8 cellular contexts compared by ENCODE assay signal in genomic region chr4:86934147-86934771, GRCh38. TPM values are rescaled to one million over a fixed set of nuclear protein-coding genes. Genes with fewer than 3 reads are reported as not detected.
A peak's percentile ranks its signal among the peaks of the same experiment; 100 is the strongest.
DNase-seq lines count a peak whose midpoint lies in the region; ATAC-seq and TF ChIP-seq lines count a peak whose summit lies in the region.

No MANE protein-coding gene starts in this region.

- DNase-seq in heart left ventricle (no peak), left cardiac atrium (no peak), iPS DF 6.9 (ENCODE audit: low read depth, low spot score) (no peak), spleen (no peak), GM10248 (ENCODE audit: extremely low spot score) (no peak), HCEC 1CT (no peak)

- H3K4me1 ChIP-seq in heart left ventricle (peaks cover 5 to 42% (median 29%) of the 10 kb centered on the region in 12 donors), iPS DF 6.9 (ENCODE audit: control insufficient read depth, insufficient read depth, low read length) (no peaks in the 10 kb centered on the region), spleen (peaks cover 29 to 54% (median 46%) of the 10 kb centered on the region in 6 donors)

- intact Hi-C loops in heart left ventricle (cut with DNase I) (loop anchor here in 6 of 10 donors (1.0 to 5.0 kb wide), 5 partner anchors 73 to 288 kb away; partner anchors contain the start of gene KLHL8 (in 2 of the 6)), left cardiac atrium (cut with DNase I) (no loop called here), spleen (cut with DNase I; ENCODE audit: low total_unique reads) (no loop called here)

- H3K27ac Mint-ChIP-seq in activated T-helper 17 cell treated with anti-CD3 and anti-CD28 coated beads, Interleukin-2, amount 50 U/mL, for 72 hours, result peak overlapping the region; percentile 92

- H3K4me3 ChIP-seq in heart left ventricle (peak overlapping the region; percentile 58 to 98 (median 94)), iPS DF 6.9 (ENCODE audit: low read length) (peak overlapping the region; percentile 88; the same call in 1 of the 2 replicates), spleen (peak overlapping the region; percentile 78 to 97 (median 88))

- no peak for ATAC-seq in heart left ventricle
- ATAC-seq in left cardiac atrium, result no peak
- ATAC-seq in activated T-helper 17 cell treated with anti-CD3 and anti-CD28 coated beads, Interleukin-2, amount 50 U/mL, for 72 hours (replicated peaks), result no peak
- no peak for ATAC-seq in GM18907 (IDR thresholded peaks at IDR 0.05; ENCODE audit: unreplicated experiment)

- CTCF ChIA-PET in GM10248 (lab: Yijun Ruan, JAX), result interaction anchor here (0.7 to 9.3 kb wide), 27 partner anchors 10 to 436 kb away, joined by 3 to 106 read pairs (median 5); no protein-coding TSS in a partner anchor

- no peaks in the 10 kb centered on the region for H3K27me3 Mint-ChIP-seq in activated T-helper 17 cell treated with anti-CD3 and anti-CD28 coated beads, Interleukin-2, amount 50 U/mL, for 72 hours

- H3K9me3 Mint-ChIP-seq in activated T-helper 17 cell treated with anti-CD3 and anti-CD28 coated beads, Interleukin-2, amount 50 U/mL, for 72 hours, result no peaks in the 10 kb centered on the region

- peaks cover 31% of the 10 kb centered on the region for H3K36me3 Mint-ChIP-seq in activated T-helper 17 cell treated with anti-CD3 and anti-CD28 coated beads, Interleukin-2, amount 50 U/mL, for 72 hours (ENCODE audit: low read depth)

- peaks cover 27% of the 10 kb centered on the region for H3K4me1 Mint-ChIP-seq in activated T-helper 17 cell treated with anti-CD3 and anti-CD28 coated beads, Interleukin-2, amount 50 U/mL, for 72 hours

- POLR2A ChIA-PET in GM10248 (lab: Yijun Ruan, JAX), result interaction anchor here (0.6 to 2.8 kb wide), 5 partner anchors 10 to 72 kb away, joined by 3 to 47 read pairs (median 5); no protein-coding TSS in a partner anchor

- WGBS in heart left ventricle, 4 donors, result 4 to 6% (median 4%) methylated on average over 15 of the region's 15 CpGs
- 100% methylated on average over 1 of the region's 15 CpGs for WGBS in iPS DF 6.9 (ENCODE audit: insufficient coverage, insufficient read length)
- WGBS in spleen, 5 donors, result 4 to 7% (median 4%) methylated on average over 14 to 15 of the region's 15 CpGs

- H3K9me3 ChIP-seq in heart left ventricle (no peaks in the 10 kb centered on the region), iPS DF 6.9 (ENCODE audit: control insufficient read depth, insufficient read depth, low read length) (no peaks in the 10 kb centered on the region), spleen (no peaks in the 10 kb centered on the region)

- TF ChIP-seq CTCF in heart left ventricle (IDR thresholded peaks at IDR 0.05) (no peak), spleen (IDR thresholded peaks at IDR 0.05 in 8 of 11, conservative IDR thresholded peaks at IDR 0.05 in 3 of 11) (no peak), GM10248 (IDR thresholded peaks at IDR 0.05; ENCODE audit: control extremely low read depth, extremely low read depth, low read depth, missing control alignments) (no peak)

- peak overlapping the region; percentile 93 for H3K4me3 Mint-ChIP-seq in activated T-helper 17 cell treated with anti-CD3 and anti-CD28 coated beads, Interleukin-2, amount 50 U/mL, for 72 hours

- peak overlapping the region; percentile 79 to 100 (median 98) for H3K27ac ChIP-seq in heart left ventricle
- no peak overlapping the region for H3K27ac ChIP-seq in iPS DF 6.9 (ENCODE audit: low read length)
- peak overlapping the region; percentile 93 to 99 (median 96) for H3K27ac ChIP-seq in spleen

- no peaks in the 10 kb centered on the region for H3K27me3 ChIP-seq in heart left ventricle
- H3K27me3 ChIP-seq in iPS DF 6.9 (ENCODE audit: control insufficient read depth, insufficient read depth, low read length), result no peaks in the 10 kb centered on the region
- H3K27me3 ChIP-seq in spleen (replicated peaks in 1 of 7), result no peaks in the 10 kb centered on the region

- H3K36me3 ChIP-seq in heart left ventricle (peaks cover 0 to 26% (median 8%) of the 10 kb centered on the region in 9 donors), iPS DF 6.9 (ENCODE audit: control insufficient read depth, insufficient read depth, low read length) (0 out of 2 replicates have a peak, but pooled peaks cover 2% of the 10 kb centered on the region), spleen (peaks cover 0 to 5% (median 0%) of the 10 kb centered on the region in 6 donors)

- no peak for TF ChIP-seq POLR2A in heart left ventricle (IDR thresholded peaks at IDR 0.05)
- no peak for TF ChIP-seq POLR2A in spleen (IDR thresholded peaks at IDR 0.05)

RNA-seq across cellular contexts. Expression of gene AFF1, which starts 0.6 kb away (rescaled TPM):
- 10 to 100 TPM; 55.8 to 96.5 (median 73.3) TPM for total RNA-seq in heart left ventricle
- polyA plus RNA-seq in heart left ventricle, result 10 to 100 TPM; 51.8 to 72.8 TPM
- total RNA-seq in left cardiac atrium, result 10 to 100 TPM; 68.1 to 78.4 TPM
- 10 to 100 TPM; 64.2 to 80.5 TPM for total RNA-seq in activated T-helper 17 cell treated with anti-CD3 and anti-CD28 coated beads, Interleukin-2, amount 50 U/mL, for 72 hours
- 100 to 1,000 TPM in 3 of 7 donors, 10 to 100 TPM in 4; 75.4 to 119 (median 99.6) TPM for total RNA-seq in spleen
- 1 to 10 TPM; 4.4 to 8.2 (median 5.4) TPM for polyA plus RNA-seq in spleen

RNA-seq across cellular contexts. Expression of gene C4orf36, which starts 42.0 kb away (rescaled TPM):
- total RNA-seq in heart left ventricle, result 1 to 10 TPM in 5 of 9 donors, under 1 TPM in 2, not detected in 2; 0.61 to 2.4 (median 1.2) TPM
- under 1 TPM in 1 of 2 donors, not detected in 1; 0.36 TPM for polyA plus RNA-seq in heart left ventricle
- total RNA-seq in left cardiac atrium, result under 1 TPM in 1 of 2 donors, not detected in 1; 0.44 TPM
- not detected for total RNA-seq in activated T-helper 17 cell treated with anti-CD3 and anti-CD28 coated beads, Interleukin-2, amount 50 U/mL, for 72 hours
- total RNA-seq in spleen, result 1 to 10 TPM in 1 of 7 donors, under 1 TPM in 1, not detected in 5; 0.82 to 1.1 TPM
- polyA plus RNA-seq in spleen, result under 1 TPM in 1 of 3 donors, not detected in 2; 0.17 TPM

Comparison
In these comparisons a context has a peak if more than half of its experiments do, and no peak if none do; other contexts are left out.
1. intact Hi-C loops: an anchor here in heart left ventricle (1.0 to 5.0 kb wide); none called in left cardiac atrium and spleen.